20 cellular contexts compared by ENCODE assay signal in the genomic region with DNA sequence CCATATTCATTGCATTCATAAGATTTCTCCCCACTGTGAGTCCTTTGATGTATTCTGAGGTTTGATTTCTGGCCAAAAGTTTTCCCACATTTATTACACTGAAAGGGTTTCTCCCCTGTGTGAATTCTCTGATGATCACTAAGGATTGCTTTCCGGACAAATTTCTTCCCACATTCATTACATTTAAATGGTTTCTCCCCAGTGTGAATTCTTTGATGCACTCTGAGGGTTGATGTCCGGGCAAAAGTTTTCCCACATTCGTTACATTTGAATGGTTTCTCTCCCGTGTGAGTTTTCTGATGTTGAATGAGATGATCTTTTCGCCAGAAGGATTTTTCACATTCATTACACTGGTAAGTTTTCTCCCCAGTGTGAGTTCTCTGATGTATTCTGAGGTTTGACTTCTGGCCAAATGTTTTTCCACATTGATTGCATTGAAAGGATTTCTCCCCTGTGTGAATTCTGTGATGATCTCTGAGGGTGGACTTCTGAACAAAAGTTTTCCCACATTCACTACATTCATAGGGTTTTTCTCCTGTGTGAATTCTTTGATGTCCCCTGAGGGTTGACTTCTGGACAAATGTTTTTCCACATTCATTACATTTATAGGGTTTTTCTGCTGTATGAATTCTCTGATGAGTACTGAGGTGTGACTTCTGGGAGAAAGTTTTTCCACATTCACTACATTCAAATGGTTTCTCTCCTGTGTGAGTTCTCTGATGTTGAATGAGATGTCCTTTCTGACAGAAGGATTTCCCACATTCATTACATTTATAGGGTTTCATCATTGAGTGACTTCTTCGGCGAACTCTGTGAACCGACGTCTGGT. TPM values are rescaled to one million over a fixed set of nuclear protein-coding genes. Genes with fewer than 3 reads are reported as not detected.
DNase-seq lines count a peak whose midpoint lies in the region; ATAC-seq, FAIRE-seq and TF ChIP-seq lines count a peak whose summit lies in the region.
"Had no signal": no experiment of that assay in that cellular context is flagged by ENCODE, and none has a peak within 500 bp of the region (broad histone marks: within the 10 kb centered on the region; RNA-seq: fewer than 3 reads in every experiment).

No MANE protein-coding gene starts in this region.

- dilution Hi-C loops in mammary epithelial cell (cut with HindIII; ENCODE audit: low sequenced_read_pairs) = loop anchor here (5.0 kb wide), 1 partner anchor 37 kb away; no protein-coding TSS in a partner anchor

- no peak overlapping the region for H3K27ac ChIP-seq in A549
- H3K27ac ChIP-seq in mammary epithelial cell (ENCODE audit: insufficient read depth, low read depth, low read length) = no peak overlapping the region
- no peak overlapping the region for H3K27ac ChIP-seq in iPS-20b (ENCODE audit: low read length)
- no peak overlapping the region for H3K27ac ChIP-seq in dorsolateral prefrontal cortex
- no peak overlapping the region for H3K27ac ChIP-seq in psoas muscle
- H3K27ac ChIP-seq: lower lobe of right lung had no signal

- TF ChIP-seq CTCF in A549 (IDR thresholded peaks at IDR 0.05) = no peak
- TF ChIP-seq CTCF in mammary epithelial cell (conservative IDR thresholded peaks at IDR 0.05 in 1 of 2, IDR thresholded peaks at IDR 0.05 in 1 of 2; ENCODE audit: extremely low read depth in 1 of 2, insufficient read depth in 1 of 2, low read depth in 1 of 2, low read length in 2 of 2) = no peak
- no peak for TF ChIP-seq CTCF in dorsolateral prefrontal cortex (IDR thresholded peaks at IDR 0.05 in 54 of 56, conservative IDR thresholded peaks at IDR 0.05 in 2 of 56; ENCODE audit: low read depth in 1 of 56, partially characterized antibody in 56 of 56)
- TF ChIP-seq CTCF in psoas muscle (IDR thresholded peaks at IDR 0.05) = no peak

- ATAC-seq in A549 (no peak), psoas muscle (no peak)
- ATAC-seq: lower lobe of right lung; natural killer cell treated with Interleukin-12 subunit alpha and Interleukin-12 subunit beta and Interleukin-15 and Interleukin-18, amount 100 ng/mL, for 72 hours; stimulated activated naive CD8-positive, alpha-beta T cell treated with anti-CD3 and anti-CD28 coated beads, Interleukin-15, amount 100 ng/mL, for 72 hours had no signal

- intact Hi-C loops in mammary epithelial cell (cut with micrococcal nuclease) (no loop called here), dorsolateral prefrontal cortex (cut with DNase I) (no loop called here), psoas muscle (cut with DNase I) (no loop called here)

- POLR2A ChIA-PET in A549 (lab: Yijun Ruan, JAX) = no interaction called here

- H3K4me3 ChIP-seq in A549 (no peak overlapping the region), mammary epithelial cell (replicated peaks in 1 of 3; ENCODE audit: insufficient read depth in 1 of 3, low read depth in 2 of 3, low read length in 3 of 3) (no peak overlapping the region), iPS-20b (ENCODE audit: low read length) (peak overlapping the region; percentile 1; the same call in 1 of the 2 replicates), dorsolateral prefrontal cortex (no peak overlapping the region), psoas muscle (no peak overlapping the region)
- H3K4me3 ChIP-seq: lower lobe of right lung had no signal

- in situ Hi-C loops in mammary epithelial cell (cut with MboI; ENCODE audit: low sequenced_read_pairs in 2 of 2) = no loop called here

- no peaks in the 10 kb centered on the region for H4K20me1 ChIP-seq in mammary epithelial cell (ENCODE audit: insufficient read depth, low read length)

- H3K9ac ChIP-seq in mammary epithelial cell (ENCODE audit: insufficient read depth, low read length) = no peak overlapping the region
- H3K9ac ChIP-seq in iPS-20b (ENCODE audit: low read depth, low read length) = no peak overlapping the region

- TF ChIP-seq POLR2A in A549 (IDR thresholded peaks at IDR 0.05; ENCODE audit: low read length) = no peak

- no peak overlapping the region for H2AFZ ChIP-seq in mammary epithelial cell (ENCODE audit: low read depth, low read length)

- H3K4me1 ChIP-seq in A549 (no peaks in the 10 kb centered on the region), mammary epithelial cell (ENCODE audit: insufficient read depth, low read length) (no peaks in the 10 kb centered on the region), iPS-20b (ENCODE audit: insufficient read depth, low read length) (no peaks in the 10 kb centered on the region), psoas muscle (no peaks in the 10 kb centered on the region)
- H3K4me1 ChIP-seq: lower lobe of right lung had no signal

- TF ChIP-seq EP300 in A549 (IDR thresholded peaks at IDR 0.05) = no peak

- no peak overlapping the region for H3K4me2 ChIP-seq in A549
- no peak overlapping the region for H3K4me2 ChIP-seq in mammary epithelial cell (ENCODE audit: insufficient read depth, low read depth, low read length)

- FAIRE-seq in A549 (lab: Jason Lieb, UNC) = no peak

- no peak for TF ChIP-seq RAD21 in A549 (conservative IDR thresholded peaks at IDR 0.05 in 1 of 2, IDR thresholded peaks at IDR 0.05 in 1 of 2)

- TSS peak; percentile 23 for BruUV-seq in mammary epithelial cell (replicated peaks; lab: Mats Ljungman, UMichigan)

- H3K36me3 ChIP-seq in mammary epithelial cell (ENCODE audit: insufficient read depth, low read length) = peaks cover 26% of the 10 kb centered on the region
- peaks cover 73% of the 10 kb centered on the region for H3K36me3 ChIP-seq in iPS-20b (ENCODE audit: insufficient read depth, low read depth, low read length)
- peaks cover 27 to 54% of the 10 kb centered on the region in 2 donors for H3K36me3 ChIP-seq in psoas muscle (ENCODE audit: insufficient read depth in 1 of 2, low read depth in 1 of 2)

- H3K9me3 ChIP-seq in A549 = peaks cover 100% of the 10 kb centered on the region
- peaks cover 77% of the 10 kb centered on the region for H3K9me3 ChIP-seq in mammary epithelial cell (replicated peaks; ENCODE audit: insufficient read depth, low read length)
- H3K9me3 ChIP-seq in iPS-20b (ENCODE audit: insufficient read depth, low read depth, low read length) = peaks cover 100% of the 10 kb centered on the region
- peaks cover 99% of the 10 kb centered on the region for H3K9me3 ChIP-seq in psoas muscle

- DNase-seq in A549 (ENCODE audit: low read depth in 1 of 2, low spot score in 1 of 2) (peak in 1 of 2 experiments; percentile 29), H4 (ENCODE audit: low spot score) (peak; percentile 10), mammary epithelial cell (no peak), dorsolateral prefrontal cortex (no peak), psoas muscle (no peak), NCI-H1417 treated with DMSO at 0.1 percent for 48 hours (lab: John Stamatoyannopoulos, UW) (no peak), amygdala (lab: John Stamatoyannopoulos, UW) (no peak)
- DNase-seq: activated CD8-positive, alpha-beta memory T cell treated with anti-CD3 and anti-CD28 coated beads, Interleukin-2, amount 50 U/mL, for 4 hours; activated naive CD4-positive, alpha-beta T cell; foreskin melanocyte; GF-D8; H9; lower lobe of right lung; NCI-H1436 treated with DMSO at 0.1 percent for 48 hours; NCI-H446; stimulated activated CD4-positive, alpha-beta T cell treated with anti-CD3 and anti-CD28 coated beads, Interleukin-15, amount 100 ng/mL, for 24 hours; stimulated activated naive CD8-positive, alpha-beta T cell treated with anti-CD3 and anti-CD28 coated beads, Interleukin-15, amount 100 ng/mL, for 72 hours; T1000 had no signal

- CTCF ChIA-PET in A549 (lab: Yijun Ruan, JAX) = no interaction called here
- CTCF ChIA-PET in mammary epithelial cell (lab: Charles Lee; ENCODE audit: low non-redundant PET) = no interaction called here

- H3K79me2 ChIP-seq in mammary epithelial cell (ENCODE audit: insufficient read depth, low read length) = no peaks in the 10 kb centered on the region

- H3K27me3 ChIP-seq in mammary epithelial cell (ENCODE audit: insufficient read depth, low read length) (no peaks in the 10 kb centered on the region), iPS-20b (ENCODE audit: insufficient read depth, low read length) (no peaks in the 10 kb centered on the region), dorsolateral prefrontal cortex (no peaks in the 10 kb centered on the region), psoas muscle (ENCODE audit: insufficient read depth in 3 of 3, low read length in 2 of 3) (no peaks in the 10 kb centered on the region)

- WGBS in A549 (ENCODE audit: missing lambda C conversion rate) = 90% methylated on average over 9 of the region's 9 CpGs
- WGBS in mammary epithelial cell (ENCODE audit: low coverage, missing lambda C conversion rate) = 85% methylated on average over 6 of the region's 9 CpGs
- WGBS in psoas muscle, 3 donors = 97 to 99% (median 98%) methylated on average over 9 of the region's 9 CpGs

TF ChIP-seq in A549, 52 proteins besides CTCF, POLR2A, EP300 and RAD21:
- TF ChIP-seq SREBF2 (IDR thresholded peaks at IDR 0.05) (no peak), GATA3 (IDR thresholded peaks at IDR 0.05; ENCODE audit: borderline replicate concordance) (peak; percentile 35; the same call in 1 of the 2 replicates), NR3C1 (IDR thresholded peaks at IDR 0.05) (no peak)
- TF ChIP-seq, protein P1, sequence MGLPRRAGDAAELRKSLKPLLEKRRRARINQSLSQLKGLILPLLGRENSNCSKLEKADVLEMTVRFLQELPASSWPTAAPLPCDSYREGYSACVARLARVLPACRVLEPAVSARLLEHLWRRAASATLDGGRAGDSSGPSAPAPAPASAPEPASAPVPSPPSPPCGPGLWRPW (IDR thresholded peaks at IDR 0.05) = peak; percentile 26; the same call in 1 of the 2 replicates
TF ChIP-seq in A549: peak in this region for 2.

RNA-seq across cellular contexts. Expression of a gene that starts 18.8 kb away (rescaled TPM):
- polyA plus RNA-seq in A549 (2011; rRNA removed) (8.1 and 10.4 TPM in 2 replicates), A549 (2017; fragmentation: RNase III; extraction: RNeasy Plus Mini Kit Qiagen cat#74134 plus additional on column Dnase treatment) (5.3 to 5.6 TPM (median 5.4 TPM) in 3 replicates), mammary epithelial cell (4.0 TPM), psoas muscle (1 to 10 TPM; 2.8 to 8.3 (median 3.4) TPM)
- 2.0 and 2.4 TPM in 2 replicates for polyA plus RNA-seq in A549 (2012; cell fraction: cytosol; rRNA removed)
- polyA plus RNA-seq in A549 (2012; cell fraction: nucleus; rRNA removed) = 3.0 and 4.9 TPM in 2 replicates
- 22.0 and 30.0 TPM in 2 replicates for polyA minus RNA-seq in A549 (2011; rRNA and poly(A)+ RNA removed)
- 5.8 and 6.8 TPM in 2 replicates for total RNA-seq in H4 (2014; rRNA removed; shearing (Covaris generic))
- total RNA-seq in mammary epithelial cell (10 to 100 TPM in 1 of 2 donors, 1 to 10 TPM in 1; 7.2 to 15.3 TPM), dorsolateral prefrontal cortex (10 to 100 TPM; 17.8 to 38.2 (median 26.5) TPM), psoas muscle (10 to 100 TPM in 2 of 4 donors, 1 to 10 TPM in 2; 6.3 to 11.5 (median 8.8) TPM)
- polyA minus RNA-seq in mammary epithelial cell = 17.0 TPM
